ENCODE assay signal across 20 cellular contexts in genomic region chr2:233553366-233553765, GRCh38. TPM values are rescaled to one million over a fixed set of nuclear protein-coding genes. Genes with fewer than 3 reads are reported as not detected.
DNase-seq lines count a peak whose midpoint lies in the region; ATAC-seq and TF ChIP-seq lines count a peak whose summit lies in the region.
"Had no signal": no experiment of that assay in that cellular context is flagged by ENCODE, and none has a peak within 500 bp of the region (broad histone marks: within the 10 kb centered on the region; RNA-seq: fewer than 3 reads in every experiment).

No MANE protein-coding gene starts in this region.

- no peaks in the 10 kb centered on the region for H3K9me3 Mint-ChIP-seq in Caco-2 (ENCODE audit: unreplicated experiment)
- H3K9me3 Mint-ChIP-seq: GM23338, IgD-negative memory B cell had no signal

- H3K27me3 Mint-ChIP-seq in Caco-2 (ENCODE audit: insufficient read depth, unreplicated experiment), result no peaks in the 10 kb centered on the region
- H3K27me3 Mint-ChIP-seq: IgD-negative memory B cell had no signal

- H3K4me1 ChIP-seq in Caco-2, result peaks cover 7% of the 10 kb centered on the region; the same call in 1 of the 2 replicates
- H3K4me1 ChIP-seq in upper lobe of right lung, result no peaks in the 10 kb centered on the region
- H3K4me1 ChIP-seq: BE2C had no signal

- intact Hi-C loops in Caco-2 (cut with micrococcal nuclease; ENCODE audit: unreplicated experiment), result no loop called here
- intact Hi-C loops in upper lobe of right lung (cut with DNase I), result no loop called here

- ATAC-seq in upper lobe of right lung, result no peak
- ATAC-seq: GM23338 had no signal

- POLR2A ChIA-PET in Caco-2 (lab: Charles Lee), result no interaction called here

- in situ Hi-C loops in brain microvascular endothelial cell (cut with HindIII; ENCODE audit: low pct_ligation_motif_present, low sequenced_read_pairs), result no loop called here

- no peak for TF ChIP-seq CTCF in HL-60 (IDR thresholded peaks at IDR 0.05; ENCODE audit: insufficient read depth, low read length)
- no peak for TF ChIP-seq CTCF in brain microvascular endothelial cell (IDR thresholded peaks at IDR 0.05; ENCODE audit: low read depth, low read length, missing control alignments)
- no peak for TF ChIP-seq CTCF in Caco-2 (IDR thresholded peaks at IDR 0.05; ENCODE audit: insufficient read depth in 1 of 2, low read depth in 1 of 2, low read length in 1 of 2, severe bottlenecking in 1 of 2, unreplicated experiment in 1 of 2)
- TF ChIP-seq CTCF in upper lobe of right lung (IDR thresholded peaks at IDR 0.05), result no peak

- H3K36me3 ChIP-seq in brain microvascular endothelial cell (replicated peaks) (no peaks in the 10 kb centered on the region), Caco-2 (ENCODE audit: control insufficient read depth, insufficient read depth, low read length) (no peaks in the 10 kb centered on the region), upper lobe of right lung (peaks cover 90% of the 10 kb centered on the region)
- H3K36me3 ChIP-seq: BE2C had no signal

- CTCF ChIA-PET in Caco-2 (lab: Charles Lee), result no interaction called here

- no peaks in the 10 kb centered on the region for H3K4me1 Mint-ChIP-seq in Caco-2 (ENCODE audit: low read depth, unreplicated experiment)

- H3K4me3 Mint-ChIP-seq in Caco-2 (ENCODE audit: unreplicated experiment), result no peak overlapping the region
- H3K4me3 Mint-ChIP-seq: GM23338, IgD-negative memory B cell had no signal

- H3K27me3 ChIP-seq in HL-60 (ENCODE audit: insufficient read depth, poor library complexity, severe bottlenecking) (no peaks in the 10 kb centered on the region), brain microvascular endothelial cell (replicated peaks) (no peaks in the 10 kb centered on the region), Caco-2 (replicated peaks; ENCODE audit: control insufficient read depth, insufficient read depth, low read length) (no peaks in the 10 kb centered on the region), upper lobe of right lung (no peaks in the 10 kb centered on the region)
- H3K27me3 ChIP-seq: BE2C had no signal

- H3K4me3 ChIP-seq in HL-60 (replicated peaks; ENCODE audit: insufficient read depth, low read length) (no peak overlapping the region), brain microvascular endothelial cell (ENCODE audit: low read depth, low read length) (no peak overlapping the region), Caco-2 (ENCODE audit: low read depth, low read length) (no peak overlapping the region), upper lobe of right lung (no peak overlapping the region)
- H3K4me3 ChIP-seq: GM23338, SK-N-MC had no signal

- H3K27ac Mint-ChIP-seq in Caco-2 (ENCODE audit: unreplicated experiment), result no peak overlapping the region
- H3K27ac Mint-ChIP-seq: GM23338, IgD-negative memory B cell had no signal

- peaks cover 9% of the 10 kb centered on the region for H3K36me3 Mint-ChIP-seq in Caco-2 (ENCODE audit: insufficient read depth, unreplicated experiment)

- H3K9me3 ChIP-seq in Caco-2 (no peaks in the 10 kb centered on the region), upper lobe of right lung (no peaks in the 10 kb centered on the region)
- H3K9me3 ChIP-seq: BE2C had no signal

- no TSS peak for BruUV-seq in Caco-2 (replicated peaks; lab: Mats Ljungman, UMichigan)

- no peak for DNase-seq in HL-60 (ENCODE audit: low read depth in 1 of 2, low spot score in 1 of 2)
- peak; percentile 14 for DNase-seq in brain microvascular endothelial cell
- DNase-seq in glomerular visceral epithelial cell (ENCODE audit: extremely low spot score), result peak; percentile 43
- DNase-seq in NCI-H526 (lab: John Stamatoyannopoulos, UW), result no peak
- DNase-seq in Caco-2, result no peak
- DNase-seq in upper lobe of right lung, result no peak
- no peak for DNase-seq in COLO829 (ENCODE audit: low spot score)
- DNase-seq: BE2C, COR-L47, HCEC 1CT, MV-4-11, NCI-H1694, NCI-H2081, NCI-H2171, NCI-H526 treated with DMSO at 0.1 percent for 48 hours, Right ventricle myocardium superior, SW 1271 had no signal

- H3K27ac ChIP-seq in HL-60 (replicated peaks) (peak overlapping the region; percentile 1; the same call in 1 of the 2 replicates), brain microvascular endothelial cell (no peak overlapping the region), upper lobe of right lung (no peak overlapping the region)

RNA-seq across cellular contexts. Expression of gene USP40, which starts 13.2 kb away (rescaled TPM):
- total RNA-seq in Caco-2 (2022) (27.4 and 27.8 TPM in 2 replicates), upper lobe of right lung (47.6 TPM)

Comparison
In these comparisons a context has a peak if more than half of its experiments do, and no peak if none do; other contexts are left out.
1. DNase-seq: peak in brain microvascular endothelial cell (single experiment) and glomerular visceral epithelial cell (single experiment); none in HL-60 (0 of 2), NCI-H526 (0 of 2), Caco-2 (0 of 2), upper lobe of right lung (single experiment) and COLO829 (single experiment).